ENCODE assay signal across 23 cellular contexts in the genomic region with DNA sequence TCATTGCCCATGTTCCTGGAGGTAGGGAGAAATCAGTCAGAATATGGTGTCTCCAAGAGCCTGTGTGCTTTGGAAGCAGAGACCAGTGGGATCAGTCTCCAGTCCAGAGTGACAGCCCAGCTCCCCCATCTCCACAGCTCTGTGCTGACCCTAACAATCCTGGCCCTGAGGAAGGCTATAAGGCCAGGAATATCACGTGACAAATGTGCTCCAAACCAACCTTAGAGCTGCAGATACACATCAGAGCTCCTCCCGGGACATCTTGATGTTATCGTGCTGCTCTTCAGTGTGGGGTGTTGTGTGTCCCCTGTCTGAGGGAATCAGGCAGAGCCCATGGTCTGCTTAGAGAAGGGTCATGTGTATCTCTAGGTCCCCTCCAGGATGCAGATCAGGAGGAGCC. TPM values are rescaled to one million over a fixed set of nuclear protein-coding genes. Genes with fewer than 3 reads are reported as not detected.
DNase-seq lines count a peak whose midpoint lies in the region; ATAC-seq, FAIRE-seq and TF ChIP-seq lines count a peak whose summit lies in the region.
"Had no signal": no experiment of that assay in that cellular context is flagged by ENCODE, and none has a peak within 500 bp of the region (broad histone marks: within the 10 kb centered on the region; RNA-seq: fewer than 3 reads in every experiment).

No MANE protein-coding gene starts in this region.

- H3K27me3 ChIP-seq in K562 (ENCODE audit: control insufficient read depth in 2 of 2, insufficient read depth in 2 of 2, low read length in 2 of 2): no peaks in the 10 kb centered on the region

- POLR2A ChIA-PET in K562 (lab: Yijun Ruan, JAX): no interaction called here

- H2AFZ ChIP-seq in K562 (ENCODE audit: low read depth, low read length): no peak overlapping the region

- FAIRE-seq in K562 (lab: Jason Lieb, UNC): no peak
- FAIRE-seq in kidney (lab: Jason Lieb, UNC): no peak
- FAIRE-seq: A549, GM12891, GM18507 had no signal

- H3K9ac ChIP-seq in K562 (ENCODE audit: insufficient read depth in 1 of 2, low read depth in 2 of 2, low read length in 2 of 2) (no peak overlapping the region), kidney (ENCODE audit: low read length in 2 of 2) (no peak overlapping the region)

- TF ChIP-seq RAD21 in K562 (CRISPR knock-in tag; conservative IDR thresholded peaks at IDR 0.05 in 1 of 2, IDR thresholded peaks at IDR 0.05 in 1 of 2): no peak

- no peaks in the 10 kb centered on the region for H3K9me1 ChIP-seq in K562 (ENCODE audit: control insufficient read depth, insufficient read depth, low read length)

- CTCF ChIA-PET in K562 (lab: Yijun Ruan, JAX; ENCODE audit: low intra/inter-chr PET ratio): no interaction called here

- no peaks in the 10 kb centered on the region for H3K79me2 ChIP-seq in K562 (ENCODE audit: control insufficient read depth, insufficient read depth, low read length)

- BruUV-seq in K562 (replicated peaks; lab: Mats Ljungman, UMichigan): no TSS peak

- ATAC-seq in K562: no peak
- ATAC-seq in HG02763 (IDR thresholded peaks at IDR 0.05; ENCODE audit: unreplicated experiment): no peak
- ATAC-seq: A549 had no signal

- H3K4me2 ChIP-seq in K562 (ENCODE audit: insufficient read depth, low read length): no peak overlapping the region
- H3K4me2 ChIP-seq: A549 had no signal

- H3K4me1 ChIP-seq in K562 (replicated peaks in 1 of 2; ENCODE audit: control insufficient read depth in 2 of 2, insufficient read depth in 2 of 2, low read length in 2 of 2) (no peaks in the 10 kb centered on the region), kidney (ENCODE audit: control insufficient read depth in 1 of 2, insufficient read depth in 1 of 2, low read depth in 1 of 2, low read length in 2 of 2) (no peaks in the 10 kb centered on the region)
- H3K4me1 ChIP-seq: A549 had no signal

- no peak overlapping the region for H3K27ac ChIP-seq in K562 (ENCODE audit: extremely low read depth, low read depth, low read length)
- no peak overlapping the region for H3K27ac ChIP-seq in kidney (ENCODE audit: low read depth in 2 of 2, low read length in 2 of 2)
- H3K27ac ChIP-seq: A549 had no signal

- no peak for TF ChIP-seq EP300 in K562 (IDR thresholded peaks at IDR 0.05; ENCODE audit: low read length)

- no CpG with 5 or more reads among the region's 3 CpGs for WGBS in K562 (ENCODE audit: insufficient coverage, low coverage, missing lambda C conversion rate)

- H3K36me3 ChIP-seq in K562 (ENCODE audit: control insufficient read depth, insufficient read depth, low read length): no peaks in the 10 kb centered on the region
- no peaks in the 10 kb centered on the region for H3K36me3 ChIP-seq in kidney (ENCODE audit: control insufficient read depth in 1 of 2, insufficient read depth in 2 of 2, low read length in 2 of 2)

- intact Hi-C loops in K562 (cut with micrococcal nuclease): no loop called here
- intact Hi-C loops in kidney (cut with DNase I): no loop called here

- no peaks in the 10 kb centered on the region for H4K20me1 ChIP-seq in K562 (replicated peaks; ENCODE audit: control insufficient read depth, insufficient read depth, low read length)

- no peak for TF ChIP-seq CTCF in K562 (IDR thresholded peaks at IDR 0.05 in 2 of 3, conservative IDR thresholded peaks at IDR 0.05 in 1 of 3; ENCODE audit: insufficient read depth in 2 of 3, low read depth in 1 of 3, low read length in 3 of 3)
- TF ChIP-seq CTCF in kidney (IDR thresholded peaks at IDR 0.05; ENCODE audit: borderline replicate concordance, extremely low read depth, insufficient read depth): no peak

- in situ Hi-C loops in K562 (cut with MboI): no loop called here

- no peak overlapping the region for H3K4me3 ChIP-seq in K562
- no peak overlapping the region for H3K4me3 ChIP-seq in kidney (ENCODE audit: low read length in 2 of 2)
- H3K4me3 ChIP-seq: A549 had no signal

- TF ChIP-seq POLR2A in K562 (conservative IDR thresholded peaks at IDR 0.05): no peak

- DNase-seq in H4 (ENCODE audit: low spot score) (peak; percentile 2), K562 (ENCODE audit: extremely low read depth in 1 of 4, low spot score in 3 of 4) (no peak), kidney (peak; percentile 1), MV-4-11 (lab: John Stamatoyannopoulos, UW) (no peak), NAMALWA (ENCODE audit: low spot score) (no peak)
- DNase-seq: 8988T; ACHN; AML-193; C1 segment of cervical spinal cord; Calu3; CD4-positive, alpha-beta memory T cell; COR-L47; DMS53; DMS79 treated with DMSO at 0.1 percent for 48 hours; GF-D8; GOT3; H7; HCEC 1CT had no signal

- H3K9me3 ChIP-seq in K562 (replicated peaks; ENCODE audit: control insufficient read depth, insufficient read depth, low read depth, low read length) (no peaks in the 10 kb centered on the region), kidney (ENCODE audit: control insufficient read depth in 1 of 2, low read length in 2 of 2) (peaks cover 3 to 7% of the 10 kb centered on the region in 2 donors)

TF ChIP-seq in K562, 482 proteins besides CTCF, POLR2A, EP300 and RAD21:
- no peak for TF ChIP-seq ZNF354B (CRISPR knock-in tag; IDR thresholded peaks at IDR 0.05)
- TF ChIP-seq, protein P1, sequence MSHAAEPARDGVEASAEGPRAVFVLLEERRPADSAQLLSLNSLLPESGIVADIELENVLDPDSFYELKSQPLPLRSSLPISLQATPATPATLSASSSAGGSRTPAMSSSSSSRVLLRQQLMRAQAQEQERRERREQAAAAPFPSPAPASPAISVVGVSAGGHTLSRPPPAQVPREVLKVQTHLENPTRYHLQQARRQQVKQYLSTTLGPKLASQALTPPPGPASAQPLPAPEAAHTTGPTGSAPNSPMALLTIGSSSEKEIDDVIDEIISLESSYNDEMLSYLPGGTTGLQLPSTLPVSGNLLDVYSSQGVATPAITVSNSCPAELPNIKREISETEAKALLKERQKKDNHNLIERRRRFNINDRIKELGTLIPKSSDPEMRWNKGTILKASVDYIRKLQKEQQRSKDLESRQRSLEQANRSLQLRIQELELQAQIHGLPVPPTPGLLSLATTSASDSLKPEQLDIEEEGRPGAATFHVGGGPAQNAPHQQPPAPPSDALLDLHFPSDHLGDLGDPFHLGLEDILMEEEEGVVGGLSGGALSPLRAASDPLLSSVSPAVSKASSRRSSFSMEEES (CRISPR knock-in tag; IDR thresholded peaks at IDR 0.05): peak; percentile 54

RNA-seq across cellular contexts. Expression of a gene that starts 15.2 kb away (rescaled TPM):
- total RNA-seq in H4 (2014; rRNA removed; shearing (Covaris generic)): 0.10 TPM in 1 of 2 replicates, not detected in the other
- total RNA-seq in K562 (2011; cell fraction: chromatin; rRNA removed; ENCODE audit: low replicate concordance): not detected in 2 replicates
- not detected in 2 replicates for total RNA-seq in K562 (2011; cell fraction: nucleolus; rRNA removed)
- not detected in 2 replicates for total RNA-seq in K562 (2011; cell fraction: nucleoplasm; rRNA removed)
- total RNA-seq in K562 (2014; rRNA removed) (not detected in 2 replicates), K562 (2014; rRNA removed; fragmentation: Illumina TruSeq; extraction: Trizol) (not detected in 2 replicates), K562 (2015; rRNA removed; fragmentation: Illumina TruSeq; extraction: Trizol) (not detected in 2 replicates), K562 (2021) (0.07 TPM in 2 replicates), kidney (0.06 TPM)
- polyA plus RNA-seq in K562 (2011; rRNA removed) (0.01 TPM in 1 of 2 replicates, not detected in the other), K562 (2014; fragmentation: Illumina TruSeq; extraction: Trizol) (not detected in 2 replicates), K562 (2014; fragmentation: Nextera tagmentation; extraction: Ambion mirVana) (not detected), K562 (2014; rRNA removed) (not detected in 2 replicates), kidney (ENCODE audit: insufficient read depth, low read depth, low replicate concordance) (not detected)
- 0.07 TPM in 1 of 2 replicates, not detected in the other for polyA plus RNA-seq in K562 (2011; cell fraction: cytosol; rRNA removed)
- 0.30 TPM in 1 of 2 replicates, not detected in the other for polyA plus RNA-seq in K562 (2011; cell fraction: nucleus; rRNA removed)
- 0.01 TPM in 1 of 2 replicates, not detected in the other for polyA plus RNA-seq in K562 (2012)
- 0.04 TPM in 1 of 2 replicates, not detected in the other for polyA minus RNA-seq in K562 (2011; rRNA and poly(A)+ RNA removed)
- polyA minus RNA-seq in K562 (2011; cell fraction: cytosol; rRNA and poly(A)+ RNA removed): not detected in 2 replicates
- under 0.01 TPM in 1 of 2 replicates, not detected in the other for polyA minus RNA-seq in K562 (2011; cell fraction: nucleus; rRNA and poly(A)+ RNA removed)
- total RNA-seq: CD4-positive, alpha-beta memory T cell; G401 had no signal
- polyA plus RNA-seq: CD4-positive, alpha-beta memory T cell had no signal

Comparison
In these comparisons a context has a peak if more than half of its experiments do, and no peak if none do; other contexts are left out.
1. DNase-seq: peak in H4 (single experiment) and kidney (single experiment); none in K562 (0 of 4), MV-4-11 (single experiment) and NAMALWA (single experiment).